ENCODE assay signal across 8 cellular contexts in genomic region chr12:49110191-49111155, GRCh38. TPM values are rescaled to one million over a fixed set of nuclear protein-coding genes. Genes with fewer than 3 reads are reported as not detected.
A peak's percentile ranks its signal among the peaks of the same experiment; 100 is the strongest.
DNase-seq lines count a peak whose midpoint lies in the region; ATAC-seq and TF ChIP-seq lines count a peak whose summit lies in the region.

TSS of gene LMBR1L (minus strand) at chr12:49110847. CDS start at chr12:49110555, 292 bp downstream.

- no peaks in the 10 kb centered on the region for H4K20me1 ChIP-seq in OCI-LY7 (ENCODE audit: insufficient read depth, low read length)

- no peaks in the 10 kb centered on the region for H3K9me3 Mint-ChIP-seq in endothelial cell (ENCODE audit: unreplicated experiment)

- peaks cover 4% of the 10 kb centered on the region for H3K36me3 Mint-ChIP-seq in endothelial cell (ENCODE audit: low read depth, unreplicated experiment)

- peak within 1 kb of the TSS; percentile 51 for H3K27ac ChIP-seq in OCI-LY7 (ENCODE audit: low read depth, low read length, poor library complexity, severe bottlenecking)

- peak within 1 kb of the TSS; percentile 99 for H3K4me3 Mint-ChIP-seq in endothelial cell (ENCODE audit: unreplicated experiment)

- H3K27ac Mint-ChIP-seq in endothelial cell (ENCODE audit: unreplicated experiment): peak within 1 kb of the TSS; percentile 96

- peaks cover 11% of the 10 kb centered on the region for H3K27me3 Mint-ChIP-seq in endothelial cell (ENCODE audit: unreplicated experiment)

- BruUV-seq in OCI-LY7 (replicated peaks; lab: Mats Ljungman, UMichigan): no TSS peak

- DNase-seq in DMS114 treated with DMSO at 0.1 percent for 48 hours (lab: John Stamatoyannopoulos, UW; ENCODE audit: unreplicated experiment) (peak; percentile 98), HuH-7.5 (ENCODE audit: low spot score) (peak; percentile 98), OCI-LY7 (ENCODE audit: low spot score) (peak; percentile 99), activated T-cell treated with anti-CD3 and anti-CD28 coated beads for 1 hour (ENCODE audit: low read depth) (peak; percentile 91), endothelial cell (ENCODE audit: low spot score) (peak; percentile 88), midbrain (lab: John Stamatoyannopoulos, UW) (peak; percentile 96)
- peak; percentile 89 to 94 for DNase-seq in stimulated activated CD8-positive, alpha-beta memory T cell treated with anti-CD3 and anti-CD28 coated beads, Interleukin-2, amount 100 ng/mL, for 1 hour (ENCODE audit: low read depth in 2 of 2)

- H3K9me2 ChIP-seq in OCI-LY7 (ENCODE audit: insufficient read depth, low read length): no peaks in the 10 kb centered on the region

- H3K9me3 ChIP-seq in OCI-LY7 (ENCODE audit: low read length): no peaks in the 10 kb centered on the region

- POLR2A ChIA-PET in OCI-LY7 (lab: Charles Lee): interaction anchor here (0.6 to 1.9 kb wide), 7 partner anchors 10 to 1117 kb away, joined by 3 to 7 read pairs (median 4); partner anchors contain the start of gene TUBA1A

- H3K4me3 ChIP-seq in OCI-LY7 (ENCODE audit: low read depth, low read length, poor library complexity, severe bottlenecking): peak within 1 kb of the TSS; percentile 81

- peak; percentile 95 for ATAC-seq in GM21526 (IDR thresholded peaks at IDR 0.05; ENCODE audit: low FRiP score, unreplicated experiment)

- peak; percentile 65 for TF ChIP-seq CTCF in OCI-LY7 (conservative IDR thresholded peaks at IDR 0.05; ENCODE audit: low read length)
- TF ChIP-seq CTCF in endothelial cell (IDR thresholded peaks at IDR 0.05; ENCODE audit: unreplicated experiment): peak; percentile 37

- intact Hi-C loops in OCI-LY7 (cut with micrococcal nuclease; ENCODE audit: unreplicated experiment): loop anchor here (1.0 kb wide), 2 partner anchors 20 to 79 kb away; partner anchors contain the start of gene TUBA1A

- peak within 1 kb of the TSS; percentile 99 for H2AFZ ChIP-seq in OCI-LY7 (ENCODE audit: low read length)

- peaks cover 29% of the 10 kb centered on the region for H3K4me1 ChIP-seq in OCI-LY7 (ENCODE audit: insufficient read depth, low read length, poor library complexity, severe bottlenecking)

- H3K4me2 ChIP-seq in OCI-LY7 (ENCODE audit: low read length): peak within 1 kb of the TSS; percentile 76

- H3K4me1 Mint-ChIP-seq in endothelial cell (ENCODE audit: unreplicated experiment): peaks cover 37% of the 10 kb centered on the region

- H3K79me2 ChIP-seq in OCI-LY7 (ENCODE audit: insufficient read depth, low read depth, low read length): no peaks in the 10 kb centered on the region

- H3K36me3 ChIP-seq in OCI-LY7 (ENCODE audit: insufficient read depth, low read length): no peaks in the 10 kb centered on the region

- CTCF ChIA-PET in OCI-LY7 (lab: Charles Lee; ENCODE audit: unreplicated experiment): interaction anchor here (0.6 to 1.5 kb wide), 2 partner anchors 20 to 220 kb away, joined by 5 to 10 read pairs; partner anchors contain the start of gene TUBA1B

RNA-seq across cellular contexts. Expression of gene LMBR1L, which starts in this region (rescaled TPM):
- 26.8 and 37.2 TPM in 2 replicates for total RNA-seq in OCI-LY7 (2014; rRNA removed; shearing (Covaris generic))
- total RNA-seq in OCI-LY7 (2022): 43.6 and 48.1 TPM in 2 replicates
- 175 TPM for total RNA-seq in endothelial cell (ENCODE audit: unreplicated experiment)

Comparison
In these comparisons a context has a peak if more than half of its experiments do, and no peak if none do; other contexts are left out.
1. Peak in every context shown above with its lines: DNase-seq, ATAC-seq, H3K4me3 ChIP-seq and H3K27ac ChIP-seq.